In genomic region chr5:566636-567309, GRCh38 we compare ENCODE assay signal across 19 cellular contexts. TPM values are rescaled to one million over a fixed set of nuclear protein-coding genes. Genes with fewer than 3 reads are reported as not detected.
DNase-seq lines count a peak whose midpoint lies in the region; ATAC-seq, FAIRE-seq and TF ChIP-seq lines count a peak whose summit lies in the region.
"Had no signal": no experiment of that assay in that cellular context is flagged by ENCODE, and none has a peak within 500 bp of the region (broad histone marks: within the 10 kb centered on the region; RNA-seq: fewer than 3 reads in every experiment).

No MANE protein-coding gene starts in this region.

- no peak overlapping the region for H4K8ac ChIP-seq in neuronal stem cell (ENCODE audit: low read depth, low read length)

- H3K9me3 Mint-ChIP-seq in activated naive CD4-positive, alpha-beta T cell treated with anti-CD3 and anti-CD28 coated beads for 36 hours, result no peaks in the 10 kb centered on the region
- no peaks in the 10 kb centered on the region for H3K9me3 Mint-ChIP-seq in activated naive CD4-positive, alpha-beta T cell treated with anti-CD3 and anti-CD28 coated beads, Interleukin-2, amount 50 U/mL, for 72 hours
- no peaks in the 10 kb centered on the region for H3K9me3 Mint-ChIP-seq in activated CD8-positive, alpha-beta memory T cell treated with anti-CD3 and anti-CD28 coated beads, Interleukin-2, amount 10 ng/mL, durations not matched to agents 7 days and 5 days (ENCODE audit: low read depth)

- no peak overlapping the region for H3K4ac ChIP-seq in neuronal stem cell (ENCODE audit: low read length)

- H3K4me3 Mint-ChIP-seq in activated naive CD4-positive, alpha-beta T cell treated with anti-CD3 and anti-CD28 coated beads for 36 hours, result no peak overlapping the region
- H3K4me3 Mint-ChIP-seq in activated CD8-positive, alpha-beta memory T cell treated with anti-CD3 and anti-CD28 coated beads, Interleukin-2, amount 10 ng/mL, durations not matched to agents 7 days and 5 days, result no peak overlapping the region
- H3K4me3 Mint-ChIP-seq: B cell; CD4-positive, CD25-positive, alpha-beta regulatory T cell had no signal

- DNase-seq in activated naive CD4-positive, alpha-beta T cell treated with anti-CD3 and anti-CD28 coated beads for 36 hours, result no peak
- DNase-seq in activated naive CD4-positive, alpha-beta T cell treated with anti-CD3 and anti-CD28 coated beads, Interleukin-2, amount 50 U/mL, for 72 hours (ENCODE audit: low spot score in 2 of 2), result no peak
- peak; percentile 11 for DNase-seq in activated CD8-positive, alpha-beta memory T cell treated with anti-CD3 and anti-CD28 coated beads, Interleukin-2, amount 10 ng/mL, durations not matched to agents 7 days and 5 days
- no peak for DNase-seq in neuronal stem cell (ENCODE audit: low spot score)
- DNase-seq in frontal cortex (ENCODE audit: low spot score in 2 of 2), result no peak
- DNase-seq in left ventricle myocardium inferior, result no peak
- no peak for DNase-seq in NCI-H187 (lab: John Stamatoyannopoulos, UW)
- DNase-seq: 8988T; Caco-2; CD4-positive, CD25-positive, alpha-beta regulatory T cell; NCI-H1092 treated with DMSO at 0.1 percent for 48 hours; NCI-H2081 treated with DMSO at 0.1 percent for 48 hours; NCI-H446 treated with DMSO at 0.1 percent for 48 hours; NCI-H69; Right ventricle myocardium superior had no signal

- no CpG with 5 or more reads among the region's 16 CpGs for WGBS in neuronal stem cell (ENCODE audit: extremely low coverage in 2 of 2, insufficient read length in 2 of 2, insufficient replicate concordance in 1 of 2), 2 donors

- no peak overlapping the region for H2AFZ ChIP-seq in neuronal stem cell (ENCODE audit: low read length)

- H4K91ac ChIP-seq in neuronal stem cell (ENCODE audit: low read depth, low read length, poor library complexity), result no peak overlapping the region

- no peak overlapping the region for H2BK120ac ChIP-seq in neuronal stem cell (ENCODE audit: low read depth, low read length)

- H3K27me3 ChIP-seq in neuronal stem cell (ENCODE audit: control insufficient read depth in 3 of 3, insufficient read depth in 3 of 3, low read depth in 1 of 3, low read length in 3 of 3) (peaks cover 0 to 47% (median 12%) of the 10 kb centered on the region in 3 experiments), left ventricle myocardium inferior (ENCODE audit: low read depth) (peaks cover 63% of the 10 kb centered on the region)

- no peak overlapping the region for H2BK15ac ChIP-seq in neuronal stem cell (ENCODE audit: low read length)

- no peak overlapping the region for H3K27ac ChIP-seq in neuronal stem cell (replicated peaks; ENCODE audit: low read length)
- no peak overlapping the region for H3K27ac ChIP-seq in left ventricle myocardium inferior (replicated peaks)

- peak overlapping the region; percentile 27 for H3K14ac ChIP-seq in neuronal stem cell (ENCODE audit: low read length)

- ATAC-seq in activated naive CD4-positive, alpha-beta T cell treated with anti-CD3 and anti-CD28 coated beads, Interleukin-2, amount 50 U/mL, for 72 hours, result no peak
- ATAC-seq in activated CD8-positive, alpha-beta memory T cell treated with anti-CD3 and anti-CD28 coated beads, Interleukin-2, amount 10 ng/mL, durations not matched to agents 7 days and 5 days, result no peak
- ATAC-seq in GM21529 (IDR thresholded peaks at IDR 0.05; ENCODE audit: unreplicated experiment), result no peak

- H3K27me3 Mint-ChIP-seq in activated naive CD4-positive, alpha-beta T cell treated with anti-CD3 and anti-CD28 coated beads for 36 hours (ENCODE audit: low read depth), result peaks cover 15% of the 10 kb centered on the region
- peaks cover 16% of the 10 kb centered on the region for H3K27me3 Mint-ChIP-seq in activated CD8-positive, alpha-beta memory T cell treated with anti-CD3 and anti-CD28 coated beads, Interleukin-2, amount 10 ng/mL, durations not matched to agents 7 days and 5 days

- H3K27ac Mint-ChIP-seq in activated naive CD4-positive, alpha-beta T cell treated with anti-CD3 and anti-CD28 coated beads for 36 hours, result peak overlapping the region; percentile 28
- H3K27ac Mint-ChIP-seq in activated naive CD4-positive, alpha-beta T cell treated with anti-CD3 and anti-CD28 coated beads, Interleukin-2, amount 50 U/mL, for 72 hours, result no peak overlapping the region
- no peak overlapping the region for H3K27ac Mint-ChIP-seq in activated CD8-positive, alpha-beta memory T cell treated with anti-CD3 and anti-CD28 coated beads, Interleukin-2, amount 10 ng/mL, durations not matched to agents 7 days and 5 days
- H3K27ac Mint-ChIP-seq: B cell; CD4-positive, CD25-positive, alpha-beta regulatory T cell had no signal

- no peak overlapping the region for H2BK5ac ChIP-seq in neuronal stem cell (ENCODE audit: low read length)

- intact Hi-C loops in activated naive CD4-positive, alpha-beta T cell treated with anti-CD3 and anti-CD28 coated beads for 36 hours (cut with micrococcal nuclease), result no loop called here
- intact Hi-C loops in left ventricle myocardium inferior (cut with micrococcal nuclease), result no loop called here

- H3K36me3 Mint-ChIP-seq in activated naive CD4-positive, alpha-beta T cell treated with anti-CD3 and anti-CD28 coated beads for 36 hours (ENCODE audit: low read depth), result no peaks in the 10 kb centered on the region
- H3K36me3 Mint-ChIP-seq in activated naive CD4-positive, alpha-beta T cell treated with anti-CD3 and anti-CD28 coated beads, Interleukin-2, amount 50 U/mL, for 72 hours, result no peaks in the 10 kb centered on the region
- no peaks in the 10 kb centered on the region for H3K36me3 Mint-ChIP-seq in activated CD8-positive, alpha-beta memory T cell treated with anti-CD3 and anti-CD28 coated beads, Interleukin-2, amount 10 ng/mL, durations not matched to agents 7 days and 5 days
- H3K36me3 Mint-ChIP-seq: CD4-positive, CD25-positive, alpha-beta regulatory T cell had no signal

- peaks cover 2% of the 10 kb centered on the region for H3K79me1 ChIP-seq in neuronal stem cell (ENCODE audit: low read depth, low read length)

- TF ChIP-seq CTCF in left ventricle myocardium inferior (IDR thresholded peaks at IDR 0.05; ENCODE audit: borderline replicate concordance), result no peak

- H3K9me3 ChIP-seq in neuronal stem cell (replicated peaks in 1 of 2; ENCODE audit: control insufficient read depth in 2 of 2, insufficient read depth in 1 of 2, low read depth in 1 of 2, low read length in 2 of 2) (peaks cover 7 to 13% of the 10 kb centered on the region in 2 donors), left ventricle myocardium inferior (replicated peaks) (no peaks in the 10 kb centered on the region)
- H3K9me3 ChIP-seq: Caco-2 had no signal

- no peak overlapping the region for H3K4me2 ChIP-seq in neuronal stem cell (ENCODE audit: insufficient read depth, low read length, poor library complexity, severe bottlenecking)

- no peaks in the 10 kb centered on the region for H3K4me1 ChIP-seq in neuronal stem cell (ENCODE audit: control insufficient read depth in 2 of 2, insufficient read depth in 1 of 2, low read depth in 1 of 2, low read length in 2 of 2)
- peaks cover 4% of the 10 kb centered on the region for H3K4me1 ChIP-seq in left ventricle myocardium inferior
- H3K4me1 ChIP-seq: Caco-2 had no signal

- H3K9ac ChIP-seq in neuronal stem cell (ENCODE audit: low read depth, low read length, poor library complexity), result no peak overlapping the region

- H3K36me3 ChIP-seq in neuronal stem cell (replicated peaks in 1 of 2; ENCODE audit: control insufficient read depth in 2 of 2, insufficient read depth in 2 of 2, low read length in 2 of 2) (no peaks in the 10 kb centered on the region), left ventricle myocardium inferior (no peaks in the 10 kb centered on the region)

- H2AK5ac ChIP-seq in neuronal stem cell (ENCODE audit: low read depth, low read length), result no peak overlapping the region

- H3K4me3 ChIP-seq in neuronal stem cell (ENCODE audit: low read length in 2 of 2) (no peak overlapping the region), left ventricle myocardium inferior (no peak overlapping the region)

- H2BK12ac ChIP-seq in neuronal stem cell (ENCODE audit: low read length), result no peak overlapping the region

- CTCF ChIA-PET in activated naive CD4-positive, alpha-beta T cell treated with anti-CD3 and anti-CD28 coated beads for 36 hours (lab: Charles Lee), result no interaction called here
- CTCF ChIA-PET in activated CD8-positive, alpha-beta memory T cell treated with anti-CD3 and anti-CD28 coated beads, Interleukin-2, amount 10 ng/mL, durations not matched to agents 7 days and 5 days (lab: Charles Lee), result no interaction called here

- FAIRE-seq in frontal cortex (lab: Jason Lieb, UNC), result no peak
- FAIRE-seq: G401.6, H54 had no signal

- H3K18ac ChIP-seq in neuronal stem cell (ENCODE audit: low read length), result no peak overlapping the region

- H3K23ac ChIP-seq in neuronal stem cell (ENCODE audit: low read depth, low read length, poor library complexity), result no peak overlapping the region

- H3K4me1 Mint-ChIP-seq in activated naive CD4-positive, alpha-beta T cell treated with anti-CD3 and anti-CD28 coated beads for 36 hours (ENCODE audit: low read depth), result no peaks in the 10 kb centered on the region
- no peaks in the 10 kb centered on the region for H3K4me1 Mint-ChIP-seq in activated CD8-positive, alpha-beta memory T cell treated with anti-CD3 and anti-CD28 coated beads, Interleukin-2, amount 10 ng/mL, durations not matched to agents 7 days and 5 days
- H3K4me1 Mint-ChIP-seq: B cell had no signal

RNA-seq across cellular contexts. Expression of gene SLC9A3, which starts 42.5 kb away (rescaled TPM):
- 1 to 10 TPM; 1.6 to 2.3 TPM for total RNA-seq in activated naive CD4-positive, alpha-beta T cell treated with anti-CD3 and anti-CD28 coated beads for 36 hours
- 1 to 10 TPM; 1.6 to 2.0 TPM for total RNA-seq in activated naive CD4-positive, alpha-beta T cell treated with anti-CD3 and anti-CD28 coated beads, Interleukin-2, amount 50 U/mL, for 72 hours
- 1 to 10 TPM; 1.3 to 1.7 TPM for total RNA-seq in activated CD8-positive, alpha-beta memory T cell treated with anti-CD3 and anti-CD28 coated beads, Interleukin-2, amount 10 ng/mL, durations not matched to agents 7 days and 5 days
- polyA plus RNA-seq in neuronal stem cell (2013, experiment 1 of 2), result 3.3 TPM
- 3.2 TPM for polyA plus RNA-seq in neuronal stem cell (2013, experiment 2 of 2)
- total RNA-seq in frontal cortex (1.2 TPM), left ventricle myocardium inferior (0.91 TPM)

RNA-seq across cellular contexts. Expression of gene CEP72, which starts 45.4 kb away (rescaled TPM):
- total RNA-seq in activated naive CD4-positive, alpha-beta T cell treated with anti-CD3 and anti-CD28 coated beads for 36 hours, result 10 to 100 TPM; 18.3 to 18.8 TPM
- total RNA-seq in activated naive CD4-positive, alpha-beta T cell treated with anti-CD3 and anti-CD28 coated beads, Interleukin-2, amount 50 U/mL, for 72 hours, result 10 to 100 TPM; 24.8 to 44.2 TPM
- 10 to 100 TPM; 32.2 to 40.5 TPM for total RNA-seq in activated CD8-positive, alpha-beta memory T cell treated with anti-CD3 and anti-CD28 coated beads, Interleukin-2, amount 10 ng/mL, durations not matched to agents 7 days and 5 days
- 6.8 TPM for polyA plus RNA-seq in neuronal stem cell (2013, experiment 1 of 2)
- 6.1 TPM for polyA plus RNA-seq in neuronal stem cell (2013, experiment 2 of 2)
- total RNA-seq in frontal cortex, result 4.5 TPM
- total RNA-seq in left ventricle myocardium inferior, result 1.7 TPM
